ENCODE assay signal across 22 cellular contexts in the genomic region with DNA sequence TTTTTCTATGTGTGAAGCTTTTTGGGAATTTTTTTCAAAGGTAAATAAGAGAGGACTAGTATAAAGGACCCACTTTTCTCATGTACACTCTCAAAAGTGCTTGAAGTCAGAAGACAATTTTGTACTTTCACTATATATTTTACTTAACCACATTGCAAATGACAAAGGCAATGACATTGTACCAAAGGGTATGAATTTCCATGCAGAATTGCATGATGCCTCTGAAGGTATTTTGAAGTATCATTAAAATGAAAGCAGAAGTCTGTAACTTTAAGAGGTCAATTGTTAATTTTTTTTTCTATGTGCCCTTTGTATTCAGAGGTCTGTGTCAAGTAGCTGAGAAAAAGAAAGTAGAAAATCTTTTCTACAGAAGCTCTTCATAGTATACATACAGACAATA.
A peak's percentile ranks its signal among the peaks of the same experiment; 100 is the strongest.
DNase-seq lines count a peak whose midpoint lies in the region; ATAC-seq and TF ChIP-seq lines count a peak whose summit lies in the region.
"Had no signal": no experiment of that assay in that cellular context is flagged by ENCODE, and none has a peak within 500 bp of the region (broad histone marks: within the 10 kb centered on the region; RNA-seq: fewer than 3 reads in every experiment).

No MANE protein-coding gene starts in this region.

- H3K27me3 Mint-ChIP-seq in CD4-positive, CD25-positive, alpha-beta regulatory T cell: no peaks in the 10 kb centered on the region
- no peaks in the 10 kb centered on the region for H3K27me3 Mint-ChIP-seq in activated T-helper 2 cell treated with anti-CD3 and anti-CD28 coated beads, Interferon-gamma antibody, Interleukin-2, Interleukin-4, amounts not matched to agents 10 μg/mL and 5 μg/mL and 100 μg/mL, durations not matched to agents 14 hours and 24 hours and 36 hours (ENCODE audit: low read depth)
- H3K27me3 Mint-ChIP-seq: brain had no signal

- H3K9me3 ChIP-seq in CD4-positive, CD25-positive, alpha-beta regulatory T cell (ENCODE audit: control insufficient read depth in 2 of 2, low read length in 2 of 2): no peaks in the 10 kb centered on the region
- H3K9me3 ChIP-seq: gastroesophageal sphincter, SJSA1, testis, vagina had no signal

- H3K27ac Mint-ChIP-seq in CD4-positive, CD25-positive, alpha-beta regulatory T cell: no peak overlapping the region
- H3K27ac Mint-ChIP-seq in activated T-helper 2 cell treated with anti-CD3 and anti-CD28 coated beads, Interferon-gamma antibody, Interleukin-2, Interleukin-4, amounts not matched to agents 10 μg/mL and 5 μg/mL and 100 μg/mL, durations not matched to agents 14 hours and 24 hours and 36 hours: peak overlapping the region; percentile 48
- H3K27ac Mint-ChIP-seq: brain, neural progenitor cell had no signal

- peaks cover 25% of the 10 kb centered on the region for H3K36me3 Mint-ChIP-seq in CD4-positive, CD25-positive, alpha-beta regulatory T cell
- H3K36me3 Mint-ChIP-seq in activated T-helper 2 cell treated with anti-CD3 and anti-CD28 coated beads, Interferon-gamma antibody, Interleukin-2, Interleukin-4, amounts not matched to agents 10 μg/mL and 5 μg/mL and 100 μg/mL, durations not matched to agents 14 hours and 24 hours and 36 hours (ENCODE audit: low read depth): peaks cover 71% of the 10 kb centered on the region

- peaks cover 48 to 71% (median 59%) of the 10 kb centered on the region in 4 donors for H3K4me1 Mint-ChIP-seq in CD4-positive, CD25-positive, alpha-beta regulatory T cell
- peaks cover 49% of the 10 kb centered on the region for H3K4me1 Mint-ChIP-seq in activated T-helper 2 cell treated with anti-CD3 and anti-CD28 coated beads, Interferon-gamma antibody, Interleukin-2, Interleukin-4, amounts not matched to agents 10 μg/mL and 5 μg/mL and 100 μg/mL, durations not matched to agents 14 hours and 24 hours and 36 hours (ENCODE audit: low read depth)

- TF ChIP-seq CTCF in GM13977 (IDR thresholded peaks at IDR 0.05; ENCODE audit: extremely low read depth, insufficient read depth, missing control alignments): no peak

- H3K36me3 ChIP-seq in CD4-positive, CD25-positive, alpha-beta regulatory T cell (ENCODE audit: control insufficient read depth, insufficient read depth, low read length): peaks cover 3% of the 10 kb centered on the region
- H3K36me3 ChIP-seq: gastroesophageal sphincter, neural progenitor cell, SJSA1, vagina had no signal

- H3K9me3 Mint-ChIP-seq in CD4-positive, CD25-positive, alpha-beta regulatory T cell: no peaks in the 10 kb centered on the region
- no peaks in the 10 kb centered on the region for H3K9me3 Mint-ChIP-seq in activated T-helper 2 cell treated with anti-CD3 and anti-CD28 coated beads, Interferon-gamma antibody, Interleukin-2, Interleukin-4, amounts not matched to agents 10 μg/mL and 5 μg/mL and 100 μg/mL, durations not matched to agents 14 hours and 24 hours and 36 hours
- H3K9me3 Mint-ChIP-seq: brain, CD14-positive monocyte had no signal

- H3K27me3 ChIP-seq in CD4-positive, CD25-positive, alpha-beta regulatory T cell (ENCODE audit: control insufficient read depth, insufficient read depth, low read length): no peaks in the 10 kb centered on the region
- H3K27me3 ChIP-seq: gastroesophageal sphincter, hepatocyte, neural progenitor cell, SJSA1, testis, vagina had no signal

- in situ Hi-C loops in GM13977 (cut with MboI; ENCODE audit: low pct_unique_long_range_greater_than_20kb, low sequenced_read_pairs, unreplicated experiment): no loop called here

- no peak overlapping the region for H3K4me3 Mint-ChIP-seq in CD4-positive, CD25-positive, alpha-beta regulatory T cell
- no peak overlapping the region for H3K4me3 Mint-ChIP-seq in activated T-helper 2 cell treated with anti-CD3 and anti-CD28 coated beads, Interferon-gamma antibody, Interleukin-2, Interleukin-4, amounts not matched to agents 10 μg/mL and 5 μg/mL and 100 μg/mL, durations not matched to agents 14 hours and 24 hours and 36 hours (ENCODE audit: low read depth)
- H3K4me3 Mint-ChIP-seq: brain, CD14-positive monocyte, neural progenitor cell had no signal

- H3K27ac ChIP-seq in CD4-positive, CD25-positive, alpha-beta regulatory T cell (ENCODE audit: insufficient read depth, low read length, poor library complexity, severe bottlenecking): no peak overlapping the region
- H3K27ac ChIP-seq: gastroesophageal sphincter, hepatocyte, neural progenitor cell, parathyroid adenoma, SJSA1, testis, vagina had no signal

- no peak for ATAC-seq in CD4-positive, CD25-positive, alpha-beta regulatory T cell (ENCODE audit: low read depth in 2 of 2)
- ATAC-seq in GM18498 (IDR thresholded peaks at IDR 0.05; ENCODE audit: unreplicated experiment) (peak; percentile 56), HG02759 (IDR thresholded peaks at IDR 0.05; ENCODE audit: unreplicated experiment) (peak; percentile 55)
- ATAC-seq: gastroesophageal sphincter had no signal

- H3K4me3 ChIP-seq in CD4-positive, CD25-positive, alpha-beta regulatory T cell (ENCODE audit: low read depth, low read length): peak overlapping the region; percentile 15
- H3K4me3 ChIP-seq: gastroesophageal sphincter, hepatocyte, neural progenitor cell, SJSA1, testis, vagina had no signal

- no peak for DNase-seq in CD4-positive, CD25-positive, alpha-beta regulatory T cell
- DNase-seq in activated T-helper 2 cell treated with anti-CD3 and anti-CD28 coated beads, Interferon-gamma antibody, Interleukin-2, Interleukin-4, amounts not matched to agents 10 μg/mL and 5 μg/mL and 100 μg/mL, durations not matched to agents 14 hours and 24 hours and 36 hours (ENCODE audit: low spot score): no peak
- DNase-seq in NOMO-1 treated with dmso at 0.1 percent for 144 hours (lab: John Stamatoyannopoulos, UW; ENCODE audit: unreplicated experiment): no peak
- DNase-seq in NCI-H146 treated with DMSO at 0.1 percent for 48 hours (lab: John Stamatoyannopoulos, UW; ENCODE audit: unreplicated experiment): no peak
- DNase-seq in GM13977 (ENCODE audit: low spot score): no peak
- DNase-seq in NCI-H748 treated with DMSO at 0.1 percent for 48 hours (lab: John Stamatoyannopoulos, UW): no peak
- DNase-seq: activated CD8-positive, alpha-beta memory T cell treated with anti-CD3 and anti-CD28 coated beads for 24 hours; HCEC 1CT; NCI-H1048; NCI-H187; NCI-H524; testis had no signal

- peaks cover 18% of the 10 kb centered on the region for H3K4me1 ChIP-seq in CD4-positive, CD25-positive, alpha-beta regulatory T cell (ENCODE audit: control insufficient read depth, insufficient read depth, low read length, poor library complexity, severe bottlenecking)
- H3K4me1 ChIP-seq: gastroesophageal sphincter, neural progenitor cell, parathyroid adenoma, SJSA1, testis had no signal

- intact Hi-C loops in activated T-helper 2 cell treated with anti-CD3 and anti-CD28 coated beads, Interferon-gamma antibody, Interleukin-2, Interleukin-4, amounts not matched to agents 10 μg/mL and 5 μg/mL and 100 μg/mL, durations not matched to agents 14 hours and 24 hours and 36 hours (cut with micrococcal nuclease): no loop called here

Comparison
In these comparisons a context has a peak if more than half of its experiments do, and no peak if none do; other contexts are left out.
1. ATAC-seq: peak in GM18498 (single experiment) and HG02759 (single experiment); none in CD4-positive, CD25-positive, alpha-beta regulatory T cell (0 of 2).